ENCODE assay signal across 13 cellular contexts in the genomic region with DNA sequence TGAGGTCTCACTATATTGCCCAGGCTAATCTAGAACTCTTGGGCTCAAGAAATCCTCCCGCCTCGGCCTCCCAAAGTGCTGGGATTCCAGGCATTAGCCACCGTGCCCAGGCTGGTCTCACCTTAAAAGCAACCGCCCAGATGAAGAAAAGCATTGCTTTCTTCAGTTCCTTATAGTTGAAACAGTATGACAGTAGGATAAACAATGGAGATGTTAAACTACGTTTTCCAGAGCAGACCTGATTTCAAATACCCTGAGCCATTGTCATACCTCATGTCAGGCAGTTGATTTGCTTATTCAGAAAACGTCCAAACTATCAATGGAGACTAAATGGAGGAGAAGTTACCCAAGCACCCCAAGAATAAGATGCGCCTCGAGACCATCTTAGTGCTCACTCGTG. TPM values are rescaled to one million over a fixed set of nuclear protein-coding genes. Genes with fewer than 3 reads are reported as not detected.
DNase-seq lines count a peak whose midpoint lies in the region; ATAC-seq and TF ChIP-seq lines count a peak whose summit lies in the region.
"Had no signal": no experiment of that assay in that cellular context is flagged by ENCODE, and none has a peak within 500 bp of the region (broad histone marks: within the 10 kb centered on the region; RNA-seq: fewer than 3 reads in every experiment).

No MANE protein-coding gene starts in this region.

- H4K20me1 ChIP-seq in Karpas-422 (ENCODE audit: insufficient read depth, low read depth, low read length) = no peaks in the 10 kb centered on the region

- no peaks in the 10 kb centered on the region for H3K9me2 ChIP-seq in Karpas-422 (replicated peaks; ENCODE audit: insufficient read depth, low read length)

- peak overlapping the region in 6 of 10 donors; percentile 68 to 97 (median 90) for H3K27ac Mint-ChIP-seq in naive thymus-derived CD8-positive, alpha-beta T cell
- H3K27ac Mint-ChIP-seq: progenitor cell of endocrine pancreas, WTC11 had no signal

- H3K79me2 ChIP-seq in Karpas-422 (ENCODE audit: low read length) = no peaks in the 10 kb centered on the region

- DNase-seq in GM12865 (ENCODE audit: low read depth) = no peak
- DNase-seq in Karpas-422 = no peak
- no peak for DNase-seq in naive thymus-derived CD8-positive, alpha-beta T cell
- DNase-seq in prostate gland (ENCODE audit: low spot score) = no peak
- DNase-seq in NCI-H146 (lab: John Stamatoyannopoulos, UW) = no peak
- DNase-seq: NCI-H1417, NCI-H524, SHP77 had no signal

- no peaks in the 10 kb centered on the region for H3K36me3 Mint-ChIP-seq in naive thymus-derived CD8-positive, alpha-beta T cell
- H3K36me3 Mint-ChIP-seq: WTC11 had no signal

- no peaks in the 10 kb centered on the region for H3K27me3 ChIP-seq in Karpas-422 (ENCODE audit: low read length)
- H3K27me3 ChIP-seq in prostate gland (replicated peaks; ENCODE audit: insufficient read depth) = no peaks in the 10 kb centered on the region
- H3K27me3 ChIP-seq: esophagus muscularis mucosa had no signal

- TF ChIP-seq CTCF in GM12865 (IDR thresholded peaks at IDR 0.05; ENCODE audit: insufficient read depth, low read depth, low read length, missing control alignments) (no peak), prostate gland (IDR thresholded peaks at IDR 0.05) (no peak)

- TF ChIP-seq POLR2A in prostate gland (IDR thresholded peaks at IDR 0.05) = no peak

- H3K4me1 ChIP-seq in Karpas-422 (ENCODE audit: low read length) (peaks cover 27% of the 10 kb centered on the region), prostate gland (replicated peaks) (no peaks in the 10 kb centered on the region)

- ATAC-seq in GM19438 (IDR thresholded peaks at IDR 0.05; ENCODE audit: low read depth, unreplicated experiment) (peak; percentile 16), HG02840 (IDR thresholded peaks at IDR 0.05; ENCODE audit: low FRiP score, unreplicated experiment) (no peak)
- ATAC-seq in naive thymus-derived CD8-positive, alpha-beta T cell = no peak
- ATAC-seq: WTC11 had no signal

- H3K4me3 Mint-ChIP-seq in naive thymus-derived CD8-positive, alpha-beta T cell = peak overlapping the region in 9 of 10 donors; percentile 83 to 92 (median 86)
- H3K4me3 Mint-ChIP-seq: WTC11 had no signal

- no peak overlapping the region for H3K9ac ChIP-seq in Karpas-422 (ENCODE audit: low read length)

- 86% methylated on average over 9 of the region's 9 CpGs for WGBS in prostate gland

- POLR2A ChIA-PET in naive thymus-derived CD8-positive, alpha-beta T cell (lab: Charles Lee) = interaction anchor here (0.7 to 3.3 kb wide), 3 partner anchors 10 to 116 kb away, joined by 3 to 24 read pairs (median 17); no protein-coding TSS in a partner anchor

- H3K36me3 ChIP-seq in Karpas-422 (ENCODE audit: insufficient read depth, low read length) (no peaks in the 10 kb centered on the region), prostate gland (no peaks in the 10 kb centered on the region)
- H3K36me3 ChIP-seq: esophagus muscularis mucosa had no signal

- no peak overlapping the region for H2AFZ ChIP-seq in Karpas-422 (ENCODE audit: low read length)

- intact Hi-C loops in prostate gland (cut with DNase I) = loop anchor here (10.0 kb wide), 2 partner anchors 95 to 135 kb away; a partner anchor contains a TSS

- H3K27ac ChIP-seq in Karpas-422 (ENCODE audit: low read length) (no peak overlapping the region), prostate gland (no peak overlapping the region)

- H3K4me2 ChIP-seq in Karpas-422 (ENCODE audit: low read depth, low read length, poor library complexity, severe bottlenecking) = peak overlapping the region; percentile 65

- no peaks in the 10 kb centered on the region for H3K9me3 Mint-ChIP-seq in naive thymus-derived CD8-positive, alpha-beta T cell
- H3K9me3 Mint-ChIP-seq: WTC11 had no signal

- no peaks in the 10 kb centered on the region for H3K27me3 Mint-ChIP-seq in naive thymus-derived CD8-positive, alpha-beta T cell

- no peaks in the 10 kb centered on the region for H3K9me3 ChIP-seq in Karpas-422 (ENCODE audit: low read length)
- no peaks in the 10 kb centered on the region for H3K9me3 ChIP-seq in prostate gland
- H3K9me3 ChIP-seq: esophagus muscularis mucosa had no signal

- H3K4me3 ChIP-seq in GM12865 (ENCODE audit: low read depth, low read length) = peak overlapping the region; percentile 61; the same call in 1 of the 2 replicates
- no peak overlapping the region for H3K4me3 ChIP-seq in Karpas-422 (ENCODE audit: low read length)
- H3K4me3 ChIP-seq in prostate gland = no peak overlapping the region

- H3K4me1 Mint-ChIP-seq in naive thymus-derived CD8-positive, alpha-beta T cell = peaks cover 24 to 57% (median 42%) of the 10 kb centered on the region in 4 donors
- H3K4me1 Mint-ChIP-seq: WTC11 had no signal

RNA-seq across cellular contexts. Expression of a gene that starts 26.3 kb away (rescaled TPM):
- total RNA-seq in Karpas-422 (2014; rRNA removed; shearing (Covaris generic); ENCODE audit: low replicate concordance) = 28.0 and 54.8 TPM in 2 replicates
- total RNA-seq in naive thymus-derived CD8-positive, alpha-beta T cell = 10 to 100 TPM; 72.2 to 72.6 TPM
- polyA plus RNA-seq in naive thymus-derived CD8-positive, alpha-beta T cell = 10 to 100 TPM; 13.8 to 32.9 (median 26.7) TPM
- 10 to 100 TPM in 1 of 2 donors, 1 to 10 TPM in 1; 9.3 to 12.5 TPM for total RNA-seq in prostate gland
